In genomic region chr13:47997384-47997783, GRCh38 we compare ENCODE assay signal across 13 cellular contexts.
"Had no signal": no experiment of that assay in that cellular context is flagged by ENCODE, and none has a peak within 500 bp of the region (broad histone marks: within the 10 kb centered on the region; RNA-seq: fewer than 3 reads in every experiment).

No MANE protein-coding gene starts in this region.

- H3K9me3 ChIP-seq: suprapubic skin, transverse colon, uterus had no signal

- DNase-seq: activated CD4-positive, alpha-beta T cell treated with anti-CD3 and anti-CD28 coated beads, Interleukin-2, amount 50 U/mL, for 48 hours; activated effector memory CD4-positive, alpha-beta T cell treated with anti-CD3 and anti-CD28 coated beads, Interleukin-2, amount 50 U/mL, for 16 hours; dermis blood vessel endothelial cell; effector memory CD4-positive, alpha-beta T cell; mesendoderm; naive thymus-derived CD8-positive, alpha-beta T cell; stimulated activated naive CD4-positive, alpha-beta T cell treated with Interleukin-2 at 50 U/mL for 16 hours; transverse colon; uterus had no signal

- H3K9ac ChIP-seq: parathyroid adenoma had no signal

- H3K36me3 ChIP-seq: uterus had no signal

- H3K9me3 Mint-ChIP-seq: activated naive CD4-positive, alpha-beta T cell treated with anti-CD3 and anti-CD28 coated beads, Interleukin-2, amount 50 U/mL, for 72 hours; naive thymus-derived CD8-positive, alpha-beta T cell; T-helper 2 cell treated with Interferon-gamma antibody and Interleukin-4, amounts not matched to agents 5 μg/mL and 100 μg/mL, for 36 hours had no signal

- ATAC-seq: activated naive CD4-positive, alpha-beta T cell treated with anti-CD3 and anti-CD28 coated beads, Interleukin-2, amount 50 U/mL, for 72 hours; naive thymus-derived CD8-positive, alpha-beta T cell had no signal

- H3K27ac Mint-ChIP-seq: activated naive CD4-positive, alpha-beta T cell treated with anti-CD3 and anti-CD28 coated beads, Interleukin-2, amount 50 U/mL, for 72 hours; T-helper 2 cell treated with Interferon-gamma antibody and Interleukin-4, amounts not matched to agents 5 μg/mL and 100 μg/mL, for 36 hours had no signal

- H2AFZ ChIP-seq: parathyroid adenoma had no signal

- H3K27ac ChIP-seq: parathyroid adenoma, suprapubic skin, transverse colon, uterus had no signal

- H3K4me3 ChIP-seq: suprapubic skin, transverse colon, uterus had no signal

- H3K27me3 ChIP-seq: suprapubic skin, transverse colon, uterus had no signal

- H3K4me3 Mint-ChIP-seq: T-helper 2 cell treated with Interferon-gamma antibody and Interleukin-4, amounts not matched to agents 5 μg/mL and 100 μg/mL, for 36 hours had no signal

- H3K27me3 Mint-ChIP-seq: naive thymus-derived CD8-positive, alpha-beta T cell had no signal
